In genomic region chr14:61891251-61891650, GRCh38 we compare ENCODE assay signal across 15 cellular contexts.
DNase-seq lines count a peak whose midpoint lies in the region; TF ChIP-seq lines count a peak whose summit lies in the region.
"Had no signal": no experiment of that assay in that cellular context is flagged by ENCODE, and none has a peak within 500 bp of the region (broad histone marks: within the 10 kb centered on the region; RNA-seq: fewer than 3 reads in every experiment).

No MANE protein-coding gene starts in this region.

- no peak for TF ChIP-seq CTCF in endothelial cell (IDR thresholded peaks at IDR 0.05; ENCODE audit: unreplicated experiment)
- TF ChIP-seq CTCF in GM13976 (IDR thresholded peaks at IDR 0.05; ENCODE audit: borderline replicate concordance, control extremely low read depth, extremely low read depth, insufficient read depth, missing control alignments), result no peak
- TF ChIP-seq CTCF in dorsolateral prefrontal cortex (IDR thresholded peaks at IDR 0.05 in 54 of 56, conservative IDR thresholded peaks at IDR 0.05 in 2 of 56; ENCODE audit: low read depth in 1 of 56, partially characterized antibody in 56 of 56), result no peak

- peak overlapping the region in 11 of 59 donors; percentile 3 to 53 (median 27) for H3K27ac ChIP-seq in dorsolateral prefrontal cortex
- H3K27ac ChIP-seq: coronary artery, psoas muscle had no signal

- peaks cover 4% of the 10 kb centered on the region for H3K27me3 Mint-ChIP-seq in endothelial cell (ENCODE audit: unreplicated experiment)
- H3K27me3 Mint-ChIP-seq: stimulated activated memory B cell treated with anti-CD40 and anti-IgM and Interleukin-4, amounts not matched to agents 10 μg/mL and 1 μg/mL and 100 μg/mL, for 72 hours had no signal

- no peaks in the 10 kb centered on the region for H3K36me3 Mint-ChIP-seq in endothelial cell (ENCODE audit: low read depth, unreplicated experiment)
- H3K36me3 Mint-ChIP-seq: stimulated activated memory B cell treated with anti-CD40 and anti-IgM and Interleukin-4, amounts not matched to agents 10 μg/mL and 1 μg/mL and 100 μg/mL, for 72 hours had no signal

- in situ Hi-C loops in GM13976 (cut with MboI; ENCODE audit: low sequenced_read_pairs, unreplicated experiment), result no loop called here

- intact Hi-C loops in dorsolateral prefrontal cortex (cut with DNase I), result loop anchor here in 1 of 2 donors (5.0 kb wide), 1 partner anchor 236 kb away; no protein-coding TSS in a partner anchor

- no peaks in the 10 kb centered on the region for H3K27me3 ChIP-seq in dorsolateral prefrontal cortex

- no peaks in the 10 kb centered on the region for H3K9me3 Mint-ChIP-seq in endothelial cell (ENCODE audit: unreplicated experiment)
- H3K9me3 Mint-ChIP-seq: stimulated activated memory B cell treated with anti-CD40 and anti-IgM and Interleukin-4, amounts not matched to agents 10 μg/mL and 1 μg/mL and 100 μg/mL, for 72 hours had no signal

- H3K4me1 Mint-ChIP-seq in endothelial cell (ENCODE audit: unreplicated experiment), result peaks cover 11% of the 10 kb centered on the region

- DNase-seq in NCI-H2227 (lab: John Stamatoyannopoulos, UW; ENCODE audit: unreplicated experiment) (peak; percentile 5), NCI-H2227 treated with DMSO at 0.1 percent for 48 hours (lab: John Stamatoyannopoulos, UW) (no peak), NCI-H69 (lab: John Stamatoyannopoulos, UW) (peak; percentile 62), endothelial cell (ENCODE audit: low spot score) (peak; percentile 20), renal cortical epithelial cell (ENCODE audit: low read depth) (peak; percentile 65), GM13976 (ENCODE audit: low spot score) (no peak), GM19240 (ENCODE audit: insufficient read length, low spot score) (no peak), dorsolateral prefrontal cortex (no peak)
- DNase-seq: activated naive CD4-positive, alpha-beta T cell treated with Interleukin-2 at 50 U/mL for 16 hours; NCI-H226; psoas muscle; stimulated activated CD4-positive, alpha-beta T cell treated with anti-CD3 and anti-CD28 coated beads, Interleukin-2, amount 100 ng/mL, for 48 hours had no signal

- H3K4me3 Mint-ChIP-seq in endothelial cell (ENCODE audit: unreplicated experiment), result no peak overlapping the region
- H3K4me3 Mint-ChIP-seq: stimulated activated memory B cell treated with anti-CD40 and anti-IgM and Interleukin-4, amounts not matched to agents 10 μg/mL and 1 μg/mL and 100 μg/mL, for 72 hours had no signal

- no peak overlapping the region for H3K4me3 ChIP-seq in dorsolateral prefrontal cortex
- H3K4me3 ChIP-seq: coronary artery, K562, psoas muscle had no signal

- peak overlapping the region; percentile 61 for H3K27ac Mint-ChIP-seq in endothelial cell (ENCODE audit: unreplicated experiment)

Comparison
In these comparisons a context has a peak if more than half of its experiments do, and no peak if none do; other contexts are left out.
1. DNase-seq: peak in NCI-H2227 (single experiment), NCI-H69 (single experiment), endothelial cell (single experiment) and renal cortical epithelial cell (single experiment); none in NCI-H2227 treated with DMSO at 0.1 percent for 48 hours (single experiment), GM13976 (single experiment), GM19240 (single experiment) and dorsolateral prefrontal cortex (0 of 10).